In genomic region chr9:4714266-4715016, GRCh38 we compare ENCODE assay signal across 1 cellular context.
TF ChIP-seq lines count a peak whose summit lies in the region.

No MANE protein-coding gene starts in this region.

TF ChIP-seq in GM23338, 12 proteins besides CTCF, POLR2A, EP300 and RAD21 (continued from another document):
- TF ChIP-seq, protein P1, sequence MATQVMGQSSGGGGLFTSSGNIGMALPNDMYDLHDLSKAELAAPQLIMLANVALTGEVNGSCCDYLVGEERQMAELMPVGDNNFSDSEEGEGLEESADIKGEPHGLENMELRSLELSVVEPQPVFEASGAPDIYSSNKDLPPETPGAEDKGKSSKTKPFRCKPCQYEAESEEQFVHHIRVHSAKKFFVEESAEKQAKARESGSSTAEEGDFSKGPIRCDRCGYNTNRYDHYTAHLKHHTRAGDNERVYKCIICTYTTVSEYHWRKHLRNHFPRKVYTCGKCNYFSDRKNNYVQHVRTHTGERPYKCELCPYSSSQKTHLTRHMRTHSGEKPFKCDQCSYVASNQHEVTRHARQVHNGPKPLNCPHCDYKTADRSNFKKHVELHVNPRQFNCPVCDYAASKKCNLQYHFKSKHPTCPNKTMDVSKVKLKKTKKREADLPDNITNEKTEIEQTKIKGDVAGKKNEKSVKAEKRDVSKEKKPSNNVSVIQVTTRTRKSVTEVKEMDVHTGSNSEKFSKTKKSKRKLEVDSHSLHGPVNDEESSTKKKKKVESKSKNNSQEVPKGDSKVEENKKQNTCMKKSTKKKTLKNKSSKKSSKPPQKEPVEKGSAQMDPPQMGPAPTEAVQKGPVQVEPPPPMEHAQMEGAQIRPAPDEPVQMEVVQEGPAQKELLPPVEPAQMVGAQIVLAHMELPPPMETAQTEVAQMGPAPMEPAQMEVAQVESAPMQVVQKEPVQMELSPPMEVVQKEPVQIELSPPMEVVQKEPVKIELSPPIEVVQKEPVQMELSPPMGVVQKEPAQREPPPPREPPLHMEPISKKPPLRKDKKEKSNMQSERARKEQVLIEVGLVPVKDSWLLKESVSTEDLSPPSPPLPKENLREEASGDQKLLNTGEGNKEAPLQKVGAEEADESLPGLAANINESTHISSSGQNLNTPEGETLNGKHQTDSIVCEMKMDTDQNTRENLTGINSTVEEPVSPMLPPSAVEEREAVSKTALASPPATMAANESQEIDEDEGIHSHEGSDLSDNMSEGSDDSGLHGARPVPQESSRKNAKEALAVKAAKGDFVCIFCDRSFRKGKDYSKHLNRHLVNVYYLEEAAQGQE (IDR thresholded peaks at IDR 0.05; ENCODE audit: unreplicated experiment): no peak
- no peak for TF ChIP-seq CREB1 (CRISPR knock-in tag; IDR thresholded peaks at IDR 0.05; ENCODE audit: low read depth)
- no peak for TF ChIP-seq ZNF331 (CRISPR knock-in tag; IDR thresholded peaks at IDR 0.05; ENCODE audit: low read depth)
- no peak for TF ChIP-seq ETS1 (IDR thresholded peaks at IDR 0.05)
- TF ChIP-seq POLR2AphosphoS5 (IDR thresholded peaks at IDR 0.05; ENCODE audit: low read depth): no peak
- TF ChIP-seq EZH2phosphoT487 (IDR thresholded peaks at IDR 0.05; ENCODE audit: unreplicated experiment): no peak
- TF ChIP-seq, protein P2, sequence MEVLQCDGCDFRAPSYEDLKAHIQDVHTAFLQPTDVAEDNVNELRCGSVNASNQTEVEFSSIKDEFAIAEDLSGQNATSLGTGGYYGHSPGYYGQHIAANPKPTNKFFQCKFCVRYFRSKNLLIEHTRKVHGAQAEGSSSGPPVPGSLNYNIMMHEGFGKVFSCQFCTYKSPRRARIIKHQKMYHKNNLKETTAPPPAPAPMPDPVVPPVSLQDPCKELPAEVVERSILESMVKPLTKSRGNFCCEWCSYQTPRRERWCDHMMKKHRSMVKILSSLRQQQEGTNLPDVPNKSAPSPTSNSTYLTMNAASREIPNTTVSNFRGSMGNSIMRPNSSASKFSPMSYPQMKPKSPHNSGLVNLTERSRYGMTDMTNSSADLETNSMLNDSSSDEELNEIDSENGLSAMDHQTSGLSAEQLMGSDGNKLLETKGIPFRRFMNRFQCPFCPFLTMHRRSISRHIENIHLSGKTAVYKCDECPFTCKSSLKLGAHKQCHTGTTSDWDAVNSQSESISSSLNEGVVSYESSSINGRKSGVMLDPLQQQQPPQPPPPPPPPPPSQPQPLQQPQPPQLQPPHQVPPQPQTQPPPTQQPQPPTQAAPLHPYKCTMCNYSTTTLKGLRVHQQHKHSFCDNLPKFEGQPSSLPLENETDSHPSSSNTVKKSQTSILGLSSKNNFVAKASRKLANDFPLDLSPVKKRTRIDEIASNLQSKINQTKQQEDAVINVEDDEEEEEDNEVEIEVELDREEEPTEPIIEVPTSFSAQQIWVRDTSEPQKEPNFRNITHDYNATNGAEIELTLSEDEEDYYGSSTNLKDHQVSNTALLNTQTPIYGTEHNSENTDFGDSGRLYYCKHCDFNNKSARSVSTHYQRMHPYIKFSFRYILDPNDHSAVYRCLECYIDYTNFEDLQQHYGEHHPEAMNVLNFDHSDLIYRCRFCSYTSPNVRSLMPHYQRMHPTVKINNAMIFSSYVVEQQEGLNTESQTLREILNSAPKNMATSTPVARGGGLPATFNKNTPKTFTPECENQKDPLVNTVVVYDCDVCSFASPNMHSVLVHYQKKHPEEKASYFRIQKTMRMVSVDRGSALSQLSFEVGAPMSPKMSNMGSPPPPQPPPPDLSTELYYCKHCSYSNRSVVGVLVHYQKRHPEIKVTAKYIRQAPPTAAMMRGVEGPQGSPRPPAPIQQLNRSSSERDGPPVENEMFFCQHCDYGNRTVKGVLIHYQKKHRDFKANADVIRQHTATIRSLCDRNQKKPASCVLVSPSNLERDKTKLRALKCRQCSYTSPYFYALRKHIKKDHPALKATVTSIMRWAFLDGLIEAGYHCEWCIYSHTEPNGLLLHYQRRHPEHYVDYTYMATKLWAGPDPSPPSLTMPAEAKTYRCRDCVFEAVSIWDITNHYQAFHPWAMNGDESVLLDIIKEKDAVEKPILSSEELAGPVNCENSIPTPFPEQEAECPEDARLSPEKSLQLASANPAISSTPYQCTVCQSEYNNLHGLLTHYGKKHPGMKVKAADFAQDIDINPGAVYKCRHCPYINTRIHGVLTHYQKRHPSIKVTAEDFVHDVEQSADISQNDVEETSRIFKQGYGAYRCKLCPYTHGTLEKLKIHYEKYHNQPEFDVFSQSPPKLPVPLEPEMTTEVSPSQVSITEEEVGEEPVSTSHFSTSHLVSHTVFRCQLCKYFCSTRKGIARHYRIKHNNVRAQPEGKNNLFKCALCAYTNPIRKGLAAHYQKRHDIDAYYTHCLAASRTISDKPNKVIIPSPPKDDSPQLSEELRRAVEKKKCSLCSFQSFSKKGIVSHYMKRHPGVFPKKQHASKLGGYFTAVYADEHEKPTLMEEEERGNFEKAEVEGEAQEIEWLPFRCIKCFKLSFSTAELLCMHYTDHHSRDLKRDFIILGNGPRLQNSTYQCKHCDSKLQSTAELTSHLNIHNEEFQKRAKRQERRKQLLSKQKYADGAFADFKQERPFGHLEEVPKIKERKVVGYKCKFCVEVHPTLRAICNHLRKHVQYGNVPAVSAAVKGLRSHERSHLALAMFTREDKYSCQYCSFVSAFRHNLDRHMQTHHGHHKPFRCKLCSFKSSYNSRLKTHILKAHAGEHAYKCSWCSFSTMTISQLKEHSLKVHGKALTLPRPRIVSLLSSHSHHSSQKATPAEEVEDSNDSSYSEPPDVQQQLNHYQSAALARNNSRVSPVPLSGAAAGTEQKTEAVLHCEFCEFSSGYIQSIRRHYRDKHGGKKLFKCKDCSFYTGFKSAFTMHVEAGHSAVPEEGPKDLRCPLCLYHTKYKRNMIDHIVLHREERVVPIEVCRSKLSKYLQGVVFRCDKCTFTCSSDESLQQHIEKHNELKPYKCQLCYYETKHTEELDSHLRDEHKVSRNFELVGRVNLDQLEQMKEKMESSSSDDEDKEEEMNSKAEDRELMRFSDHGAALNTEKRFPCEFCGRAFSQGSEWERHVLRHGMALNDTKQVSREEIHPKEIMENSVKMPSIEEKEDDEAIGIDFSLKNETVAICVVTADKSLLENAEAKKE (CRISPR knock-in tag; IDR thresholded peaks at IDR 0.05): no peak
- no peak for TF ChIP-seq ZNF114 (CRISPR knock-in tag; IDR thresholded peaks at IDR 0.05)
TF ChIP-seq in GM23338: peak in this region for 0.
